Comparison of ENCODE assay signal across 21 cellular contexts in the genomic region with DNA sequence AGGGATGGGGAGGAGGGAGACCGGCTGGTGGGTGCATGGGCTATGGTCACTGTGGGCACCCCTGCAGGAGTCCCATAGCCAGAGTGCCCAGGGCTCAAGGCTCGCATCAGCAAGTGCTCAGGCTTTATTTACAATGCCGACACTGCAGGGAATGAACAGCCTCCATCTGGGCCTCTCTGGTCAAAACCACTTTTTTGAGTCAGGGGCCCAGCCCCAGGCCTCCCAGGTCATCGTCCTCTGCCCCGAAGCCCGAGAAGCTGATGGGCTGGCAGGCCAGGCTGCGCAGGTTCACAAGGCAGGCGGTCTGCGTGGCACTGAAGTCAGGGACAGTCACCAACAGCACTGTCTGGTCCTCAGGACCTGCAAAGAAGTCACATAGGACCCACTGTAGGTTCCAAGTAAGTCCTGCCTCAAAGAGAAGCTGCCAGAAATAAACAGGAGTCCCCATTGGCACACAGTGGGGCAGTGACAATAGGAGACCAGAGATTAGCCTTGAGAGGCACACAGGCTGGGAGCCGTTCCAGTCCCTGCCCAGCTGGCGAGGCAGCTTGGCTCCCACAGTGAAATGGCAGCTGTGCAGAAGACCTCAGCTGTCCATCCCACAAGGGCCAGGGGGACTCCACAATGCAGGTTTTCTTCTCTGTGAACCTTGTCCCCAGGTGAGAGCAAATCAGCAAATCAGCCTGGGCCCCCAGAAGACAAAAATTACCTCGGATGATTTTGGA. TPM values are rescaled to one million over a fixed set of nuclear protein-coding genes. Genes with fewer than 3 reads are reported as not detected.
A peak's percentile ranks its signal among the peaks of the same experiment; 100 is the strongest.
DNase-seq lines count a peak whose midpoint lies in the region; ATAC-seq and TF ChIP-seq lines count a peak whose summit lies in the region.
"Had no signal": no experiment of that assay in that cellular context is flagged by ENCODE, and none has a peak within 500 bp of the region (broad histone marks: within the 10 kb centered on the region; RNA-seq: fewer than 3 reads in every experiment).

No MANE protein-coding gene starts in this region.

- no peaks in the 10 kb centered on the region for H3K4me1 ChIP-seq in cardiac muscle cell (ENCODE audit: low read depth)
- H3K4me1 ChIP-seq: left lung, transverse colon had no signal

- H3K9me3 Mint-ChIP-seq in neural crest cell = no peaks in the 10 kb centered on the region
- H3K9me3 Mint-ChIP-seq: activated naive CD8-positive, alpha-beta T cell treated with anti-CD3 and anti-CD28 coated beads for 36 hours; natural killer cell had no signal

- H3K36me3 Mint-ChIP-seq in neural crest cell (ENCODE audit: low read depth) = peaks cover 16% of the 10 kb centered on the region
- H3K36me3 Mint-ChIP-seq in T-helper 17 cell (ENCODE audit: low read depth) = no peaks in the 10 kb centered on the region
- H3K36me3 Mint-ChIP-seq: natural killer cell had no signal

- H3K27me3 Mint-ChIP-seq in neural crest cell (ENCODE audit: low read depth) (no peaks in the 10 kb centered on the region), T-helper 17 cell (no peaks in the 10 kb centered on the region)
- H3K27me3 Mint-ChIP-seq: activated naive CD8-positive, alpha-beta T cell treated with anti-CD3 and anti-CD28 coated beads for 36 hours had no signal

- TF ChIP-seq CTCF in cardiac muscle cell (IDR thresholded peaks at IDR 0.05; ENCODE audit: low read depth, low read length) (no peak), neural crest cell (conservative IDR thresholded peaks at IDR 0.05) (no peak)

- H3K27me3 ChIP-seq in cardiac muscle cell = no peaks in the 10 kb centered on the region
- H3K27me3 ChIP-seq: left lung, transverse colon had no signal

- H3K9me3 ChIP-seq in cardiac muscle cell (ENCODE audit: low read depth) (no peaks in the 10 kb centered on the region), T-helper 17 cell (ENCODE audit: control insufficient read depth, low read length, poor library complexity, severe bottlenecking) (no peaks in the 10 kb centered on the region)
- H3K9me3 ChIP-seq: left lung, transverse colon had no signal

- H3K4me3 Mint-ChIP-seq in neural crest cell = peak overlapping the region; percentile 31
- no peak overlapping the region for H3K4me3 Mint-ChIP-seq in T-helper 17 cell
- H3K4me3 Mint-ChIP-seq: activated naive CD8-positive, alpha-beta T cell treated with anti-CD3 and anti-CD28 coated beads for 36 hours; natural killer cell had no signal

- H3K4me3 ChIP-seq in cardiac muscle cell = no peak overlapping the region
- H3K4me3 ChIP-seq: left lung, transverse colon had no signal

- peak overlapping the region; percentile 34 for H3K27ac ChIP-seq in cardiac muscle cell
- H3K27ac ChIP-seq: left lung, transverse colon had no signal

- H3K4me1 Mint-ChIP-seq in neural crest cell (peaks cover 4% of the 10 kb centered on the region), T-helper 17 cell (peaks cover 3% of the 10 kb centered on the region)

- H3K27ac Mint-ChIP-seq in neural crest cell (ENCODE audit: unreplicated experiment) = no peak overlapping the region
- no peak overlapping the region for H3K27ac Mint-ChIP-seq in T-helper 17 cell
- H3K27ac Mint-ChIP-seq: activated naive CD8-positive, alpha-beta T cell treated with anti-CD3 and anti-CD28 coated beads for 36 hours; natural killer cell had no signal

- H3K36me3 ChIP-seq in cardiac muscle cell = peaks cover 32% of the 10 kb centered on the region
- H3K36me3 ChIP-seq: transverse colon had no signal

- ATAC-seq in T-helper 17 cell = no peak
- ATAC-seq: esophagus mucosa, left lung, natural killer cell, sciatic nerve had no signal

- DNase-seq in Ammon's horn (ENCODE audit: low spot score) = peak; percentile 95
- peak in 54 of 56 donors; percentile 16 to 92 (median 72) for DNase-seq in amygdala (lab: John Stamatoyannopoulos, UW)
- DNase-seq in cardiac muscle cell (ENCODE audit: low read depth in 1 of 2, low spot score in 1 of 2) = no peak
- DNase-seq in neural crest cell (ENCODE audit: low read depth, low spot score) = no peak
- DNase-seq in T-helper 17 cell = no peak
- no peak for DNase-seq in NCI-H69 (lab: John Stamatoyannopoulos, UW)
- no peak for DNase-seq in NCI-H2227 (lab: John Stamatoyannopoulos, UW; ENCODE audit: unreplicated experiment)
- DNase-seq in NOMO-1 (lab: John Stamatoyannopoulos, UW; ENCODE audit: unreplicated experiment in 2 of 2) = no peak
- DNase-seq: activated CD4-positive, alpha-beta T cell treated with anti-CD3 and anti-CD28 coated beads for 1 hour; activated CD8-positive, alpha-beta memory T cell treated with anti-CD3 and anti-CD28 coated beads, Interleukin-2, amount 50 U/mL, for 48 hours; activated naive CD8-positive, alpha-beta T cell treated with anti-CD3 and anti-CD28 coated beads for 36 hours; cortex of kidney; left lung; natural killer cell; NCI-H187; stimulated activated CD4-positive, alpha-beta T cell treated with anti-CD3 and anti-CD28 coated beads, Interleukin-2, amount 100 ng/mL, for 48 hours; stimulated activated CD8-positive, alpha-beta memory T cell treated with anti-CD3 and anti-CD28 coated beads, Interleukin-4, amount 100 ng/mL, for 48 hours; transverse colon had no signal

RNA-seq across cellular contexts. Expression of a gene that starts 8.6 kb away (rescaled TPM):
- 123 and 133 TPM in 2 replicates for total RNA-seq in cardiac muscle cell
- polyA plus RNA-seq in cardiac muscle cell = 194 and 198 TPM in 2 replicates
- total RNA-seq in neural crest cell = 159 and 167 TPM in 2 replicates
- 10 to 100 TPM; 46.3 to 53.3 TPM for total RNA-seq in T-helper 17 cell

RNA-seq across cellular contexts. Expression of a gene that starts 10.6 kb away (rescaled TPM):
- total RNA-seq in cardiac muscle cell (60.8 and 94.1 TPM in 2 replicates), neural crest cell (70.5 and 72.6 TPM in 2 replicates), T-helper 17 cell (1 to 10 TPM; 1.1 to 4.2 TPM)
- 96.0 and 107 TPM in 2 replicates for polyA plus RNA-seq in cardiac muscle cell

RNA-seq across cellular contexts. Expression of a gene that starts 26.4 kb away (rescaled TPM):
- total RNA-seq in cardiac muscle cell (9,288 and 26,089 TPM in 2 replicates), neural crest cell (not detected in 2 replicates), T-helper 17 cell (not detected)
- polyA plus RNA-seq in cardiac muscle cell = 8,361 and 20,231 TPM in 2 replicates
- total RNA-seq: activated naive CD8-positive, alpha-beta T cell treated with anti-CD3 and anti-CD28 coated beads for 36 hours; esophagus mucosa; natural killer cell; sciatic nerve; T-helper 1 cell treated with Interleukin-12 subunit alpha and Interleukin-12 subunit beta and Interleukin-4 antibody, amounts not matched to agents 30 ng/mL and 1 ng/mL, for 36 hours; transverse colon had no signal

RNA-seq across cellular contexts. Expression of a gene that starts 32.4 kb away (rescaled TPM):
- total RNA-seq in cardiac muscle cell (52.5 and 95.9 TPM in 2 replicates), neural crest cell (21.5 and 26.0 TPM in 2 replicates), T-helper 17 cell (10 to 100 TPM; 27.2 to 29.7 TPM)
- 25.1 and 26.7 TPM in 2 replicates for polyA plus RNA-seq in cardiac muscle cell

RNA-seq across cellular contexts. Expression of a gene that starts 49.4 kb away (rescaled TPM):
- total RNA-seq in cardiac muscle cell (129 and 148 TPM in 2 replicates), neural crest cell (1.8 and 2.4 TPM in 2 replicates), T-helper 17 cell (under 1 TPM in 1 of 2 donors, not detected in 1; 0.92 TPM)
- polyA plus RNA-seq in cardiac muscle cell = 165 and 213 TPM in 2 replicates

Comparison
In these comparisons a context has a peak if more than half of its experiments do, and no peak if none do; other contexts are left out.
1. DNase-seq: peak in Ammon's horn (single experiment) and amygdala (54 of 56); none in cardiac muscle cell (0 of 2), neural crest cell (single experiment), T-helper 17 cell (0 of 3), NCI-H69 (single experiment), NCI-H2227 (single experiment) and NOMO-1 (0 of 2).
2. RNA of a gene that starts 10.6 kb away (total RNA-seq): 60.8 to 94.1 TPM in cardiac muscle cell and 70.5 to 72.6 TPM in neural crest cell; 1.1 to 4.2 TPM in T-helper 17 cell; every median in the first group is over 10 times any median in the second.
3. RNA of a gene that starts 26.4 kb away (total RNA-seq): 9,288 to 26,089 TPM in cardiac muscle cell; not detected in neural crest cell and not detected in T-helper 17 cell; every median in the first group is over 1,000 times any median in the second.